ENCODE assay signal across 14 cellular contexts in genomic region chr5:126610163-126610562, GRCh38.
"Had no signal": no experiment of that assay in that cellular context is flagged by ENCODE, and none has a peak within 500 bp of the region (broad histone marks: within the 10 kb centered on the region; RNA-seq: fewer than 3 reads in every experiment).

No MANE protein-coding gene starts in this region.

- H3K4me3 Mint-ChIP-seq: activated B cell treated with CpG ODN at 0.5 μM for 24 hours; brain; dendritic cell treated with granulocyte-macrophage colony-stimulating factor and Interleukin-4, amounts not matched to agents 40 ng/mL and 50 ng/mL, for 4 days; nephron progenitor cell; stimulated activated naive CD8-positive, alpha-beta T cell treated with anti-CD3 and anti-CD28 coated beads, Interleukin-15, amount 100 ng/mL, for 72 hours had no signal

- H3K27ac Mint-ChIP-seq: activated B cell treated with CpG ODN at 0.5 μM for 24 hours; dendritic cell treated with granulocyte-macrophage colony-stimulating factor and Interleukin-4, amounts not matched to agents 40 ng/mL and 50 ng/mL, for 4 days; nephron progenitor cell; stimulated activated naive CD8-positive, alpha-beta T cell treated with anti-CD3 and anti-CD28 coated beads, Interleukin-15, amount 100 ng/mL, for 72 hours had no signal

- ATAC-seq: stimulated activated naive CD8-positive, alpha-beta T cell treated with anti-CD3 and anti-CD28 coated beads, Interleukin-15, amount 100 ng/mL, for 72 hours had no signal

- H3K9me3 Mint-ChIP-seq: activated B cell treated with CpG ODN at 0.5 μM for 24 hours; brain; dendritic cell treated with granulocyte-macrophage colony-stimulating factor and Interleukin-4, amounts not matched to agents 40 ng/mL and 50 ng/mL, for 4 days; nephron progenitor cell; stimulated activated naive CD8-positive, alpha-beta T cell treated with anti-CD3 and anti-CD28 coated beads, Interleukin-15, amount 100 ng/mL, for 72 hours had no signal

- H3K27me3 Mint-ChIP-seq: activated B cell treated with CpG ODN at 0.5 μM for 24 hours; brain; dendritic cell treated with granulocyte-macrophage colony-stimulating factor and Interleukin-4, amounts not matched to agents 40 ng/mL and 50 ng/mL, for 4 days; stimulated activated naive CD8-positive, alpha-beta T cell treated with anti-CD3 and anti-CD28 coated beads, Interleukin-15, amount 100 ng/mL, for 72 hours had no signal

- DNase-seq: activated B cell treated with CpG ODN at 0.5 μM for 24 hours; activated CD4-positive, alpha-beta T cell treated with anti-CD3 and anti-CD28 coated beads, Interleukin-2, amount 50 U/mL, for 48 hours; activated naive CD4-positive, alpha-beta T cell treated with Interleukin-2 at 50 U/mL for 16 hours; cerebellar nuclear complex; hypothalamus; nephron progenitor cell; ovary; stimulated activated CD4-positive, alpha-beta T cell treated with anti-CD3 and anti-CD28 coated beads, Interleukin-4, amount 100 ng/mL, for 1 hour; stimulated activated CD8-positive, alpha-beta memory T cell treated with anti-CD3 and anti-CD28 coated beads, Interleukin-4, amount 100 ng/mL, for 48 hours; stimulated activated naive CD8-positive, alpha-beta T cell treated with anti-CD3 and anti-CD28 coated beads, Interleukin-15, amount 100 ng/mL, for 72 hours; T1000; testis had no signal
